ENCODE assay signal across 20 cellular contexts in the genomic region with DNA sequence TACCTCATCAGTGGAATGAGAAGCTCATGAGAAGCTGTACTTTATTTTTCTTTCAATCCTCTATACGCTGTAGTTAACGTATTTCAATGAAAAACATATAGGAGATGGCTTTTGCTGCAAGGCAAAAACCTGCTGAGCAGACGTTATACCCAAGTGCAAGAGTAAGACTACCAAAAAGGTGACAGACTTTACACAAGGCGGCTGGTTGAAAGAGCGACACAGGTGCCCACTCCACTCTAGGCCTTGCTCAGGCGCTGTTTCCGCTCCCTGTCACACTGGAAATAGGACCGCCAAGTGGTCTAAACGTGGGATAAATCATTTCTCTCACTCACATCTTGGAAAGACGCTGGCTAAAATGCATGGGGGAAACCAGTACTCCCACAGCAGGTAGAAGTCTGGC. TPM values are rescaled to one million over a fixed set of nuclear protein-coding genes. Genes with fewer than 3 reads are reported as not detected.
DNase-seq lines count a peak whose midpoint lies in the region; ATAC-seq and TF ChIP-seq lines count a peak whose summit lies in the region.
"Had no signal": no experiment of that assay in that cellular context is flagged by ENCODE, and none has a peak within 500 bp of the region (broad histone marks: within the 10 kb centered on the region; RNA-seq: fewer than 3 reads in every experiment).

No MANE protein-coding gene starts in this region.

- no peaks in the 10 kb centered on the region for H3K27me3 Mint-ChIP-seq in activated CD4-positive, alpha-beta T cell treated with anti-CD3 and anti-CD28 coated beads, Interleukin-2, amount 10 ng/mL, durations not matched to agents 24 days and 14 days
- H3K27me3 Mint-ChIP-seq in CD8-positive, alpha-beta memory T cell: peaks cover 0 to 6% of the 10 kb centered on the region in 2 donors
- no peaks in the 10 kb centered on the region for H3K27me3 Mint-ChIP-seq in activated T-helper 17 cell treated with anti-CD3 and anti-CD28 coated beads, Interleukin-2, amount 50 U/mL, for 72 hours
- no peaks in the 10 kb centered on the region for H3K27me3 Mint-ChIP-seq in natural killer cell (ENCODE audit: low read depth in 2 of 2)

- TF ChIP-seq CTCF in natural killer cell (IDR thresholded peaks at IDR 0.05): no peak
- TF ChIP-seq CTCF in hepatocyte (IDR thresholded peaks at IDR 0.05; ENCODE audit: poor library complexity): no peak

- peaks cover 88% of the 10 kb centered on the region for H3K4me1 ChIP-seq in CD8-positive, alpha-beta memory T cell (ENCODE audit: insufficient read depth, low read length)
- peaks cover 19% of the 10 kb centered on the region for H3K4me1 ChIP-seq in hepatocyte (ENCODE audit: insufficient read depth)

- no peaks in the 10 kb centered on the region for H3K9me3 ChIP-seq in CD8-positive, alpha-beta memory T cell (ENCODE audit: low read length)
- no peaks in the 10 kb centered on the region for H3K9me3 ChIP-seq in hepatocyte (ENCODE audit: low read depth)
- H3K9me3 ChIP-seq: upper lobe of left lung had no signal

- H3K36me3 Mint-ChIP-seq in activated CD4-positive, alpha-beta T cell treated with anti-CD3 and anti-CD28 coated beads, Interleukin-2, amount 10 ng/mL, durations not matched to agents 24 days and 14 days (ENCODE audit: low read depth): peaks cover 39% of the 10 kb centered on the region
- H3K36me3 Mint-ChIP-seq in CD8-positive, alpha-beta memory T cell: peaks cover 14 to 77% (median 23%) of the 10 kb centered on the region in 3 donors
- H3K36me3 Mint-ChIP-seq in activated T-helper 17 cell treated with anti-CD3 and anti-CD28 coated beads, Interleukin-2, amount 50 U/mL, for 72 hours (ENCODE audit: low read depth): peaks cover 86% of the 10 kb centered on the region
- H3K36me3 Mint-ChIP-seq in natural killer cell: peaks cover 6% of the 10 kb centered on the region

- POLR2A ChIA-PET in CD8-positive, alpha-beta memory T cell (lab: Charles Lee): interaction anchor here (13.3 kb wide), 1 partner anchor 11 kb away, joined by 279 read pairs; no protein-coding TSS in a partner anchor

- H3K36me3 ChIP-seq in CD8-positive, alpha-beta memory T cell (ENCODE audit: insufficient read depth, low read length): no peaks in the 10 kb centered on the region
- H3K36me3 ChIP-seq in hepatocyte (replicated peaks; ENCODE audit: insufficient read depth, low read depth): no peaks in the 10 kb centered on the region

- H3K79me2 ChIP-seq in hepatocyte: peaks cover 100% of the 10 kb centered on the region

- peak; percentile 66 for DNase-seq in activated CD4-positive, alpha-beta T cell treated with anti-CD3 and anti-CD28 coated beads, Interleukin-2, amount 10 ng/mL, durations not matched to agents 24 days and 14 days
- DNase-seq in activated CD4-positive, alpha-beta T cell treated with anti-CD3 and anti-CD28 coated beads, Interleukin-2, amount 50 U/mL, for 1 hour: no peak
- peak in 4 of 5 donors; percentile 52 to 74 (median 58) for DNase-seq in CD8-positive, alpha-beta memory T cell
- DNase-seq in natural killer cell (no peak), hepatic stellate cell (ENCODE audit: low spot score) (no peak), NCI-H187 treated with DMSO at 0.1 percent for 48 hours (lab: John Stamatoyannopoulos, UW) (no peak), hepatocyte (ENCODE audit: low spot score) (no peak)
- DNase-seq: anterior cingulate cortex; DMS79 treated with DMSO at 0.1 percent for 48 hours; foreskin fibroblast; left colon; NCI-H187; NCI-H510A treated with DMSO at 0.1 percent for 48 hours; PC-9; SK-N-SH; stimulated activated CD4-positive, alpha-beta T cell treated with anti-CD3 and anti-CD28 coated beads, Interleukin-4, amount 100 ng/mL, for 4 hours; upper lobe of left lung had no signal

- peaks cover 76% of the 10 kb centered on the region for H4K20me1 ChIP-seq in hepatocyte (ENCODE audit: insufficient read depth, poor library complexity, severe bottlenecking)

- ATAC-seq in activated T-helper 17 cell treated with anti-CD3 and anti-CD28 coated beads, Interleukin-2, amount 50 U/mL, for 72 hours (replicated peaks): no peak
- ATAC-seq in natural killer cell: no peak
- ATAC-seq: HCT116, left colon had no signal

- H3K27me3 ChIP-seq in CD8-positive, alpha-beta memory T cell (ENCODE audit: insufficient read depth, low read length, poor library complexity, severe bottlenecking): no peaks in the 10 kb centered on the region
- H3K27me3 ChIP-seq in hepatocyte: no peaks in the 10 kb centered on the region
- H3K27me3 ChIP-seq: upper lobe of left lung had no signal

- intact Hi-C loops in activated CD4-positive, alpha-beta T cell treated with anti-CD3 and anti-CD28 coated beads, Interleukin-2, amount 10 ng/mL, durations not matched to agents 24 days and 14 days (cut with micrococcal nuclease): loop anchor here (1.0 to 5.0 kb wide), 3 partner anchors 7 to 1439 kb away; a partner anchor contains a TSS
- intact Hi-C loops in natural killer cell (cut with micrococcal nuclease): no loop called here

- peak overlapping the region; percentile 49 for H3K27ac ChIP-seq in CD8-positive, alpha-beta memory T cell (ENCODE audit: low read depth, low read length)
- no peak overlapping the region for H3K27ac ChIP-seq in hepatocyte
- H3K27ac ChIP-seq: PC-9 had no signal

- no peak overlapping the region for H3K4me2 ChIP-seq in hepatocyte
- H3K4me2 ChIP-seq: PC-9, SK-N-SH had no signal

- H3K9me3 Mint-ChIP-seq in activated CD4-positive, alpha-beta T cell treated with anti-CD3 and anti-CD28 coated beads, Interleukin-2, amount 10 ng/mL, durations not matched to agents 24 days and 14 days: no peaks in the 10 kb centered on the region
- no peaks in the 10 kb centered on the region for H3K9me3 Mint-ChIP-seq in CD8-positive, alpha-beta memory T cell
- H3K9me3 Mint-ChIP-seq in activated T-helper 17 cell treated with anti-CD3 and anti-CD28 coated beads, Interleukin-2, amount 50 U/mL, for 72 hours: no peaks in the 10 kb centered on the region
- no peaks in the 10 kb centered on the region for H3K9me3 Mint-ChIP-seq in natural killer cell
- H3K9me3 Mint-ChIP-seq: CD14-positive monocyte had no signal

- peak overlapping the region; percentile 91 for H3K27ac Mint-ChIP-seq in activated CD4-positive, alpha-beta T cell treated with anti-CD3 and anti-CD28 coated beads, Interleukin-2, amount 10 ng/mL, durations not matched to agents 24 days and 14 days
- peak overlapping the region; percentile 89 to 100 (median 98) for H3K27ac Mint-ChIP-seq in CD8-positive, alpha-beta memory T cell
- peak overlapping the region; percentile 95 for H3K27ac Mint-ChIP-seq in activated T-helper 17 cell treated with anti-CD3 and anti-CD28 coated beads, Interleukin-2, amount 50 U/mL, for 72 hours
- H3K27ac Mint-ChIP-seq in natural killer cell: peak overlapping the region; percentile 97 to 99

- peak overlapping the region; percentile 64 for H3K4me3 ChIP-seq in CD8-positive, alpha-beta memory T cell (ENCODE audit: low read length)
- no peak overlapping the region for H3K4me3 ChIP-seq in hepatocyte
- H3K4me3 ChIP-seq: PC-9, upper lobe of left lung had no signal

- 92% methylated on average over 10 of the region's 10 CpGs for WGBS in hepatocyte (ENCODE audit: low lambda C conversion rate, missing lambda C conversion rate)

- H3K4me3 Mint-ChIP-seq in activated CD4-positive, alpha-beta T cell treated with anti-CD3 and anti-CD28 coated beads, Interleukin-2, amount 10 ng/mL, durations not matched to agents 24 days and 14 days: peak overlapping the region; percentile 78
- H3K4me3 Mint-ChIP-seq in CD8-positive, alpha-beta memory T cell: peak overlapping the region; percentile 75 to 99 (median 92)
- peak overlapping the region; percentile 98 for H3K4me3 Mint-ChIP-seq in activated T-helper 17 cell treated with anti-CD3 and anti-CD28 coated beads, Interleukin-2, amount 50 U/mL, for 72 hours
- H3K4me3 Mint-ChIP-seq in natural killer cell: peak overlapping the region; percentile 72
- H3K4me3 Mint-ChIP-seq: CD14-positive monocyte had no signal

- CTCF ChIA-PET in CD8-positive, alpha-beta memory T cell (lab: Charles Lee): interaction anchor here (0.9 to 8.4 kb wide), 8 partner anchors 9 to 110 kb away, joined by 3 to 95 read pairs (median 3); no protein-coding TSS in a partner anchor

- no peak overlapping the region for H2AFZ ChIP-seq in hepatocyte
- H2AFZ ChIP-seq: PC-9 had no signal

- H3K4me1 Mint-ChIP-seq in activated CD4-positive, alpha-beta T cell treated with anti-CD3 and anti-CD28 coated beads, Interleukin-2, amount 10 ng/mL, durations not matched to agents 24 days and 14 days: peaks cover 73% of the 10 kb centered on the region
- peaks cover 85 to 95% (median 93%) of the 10 kb centered on the region in 3 donors for H3K4me1 Mint-ChIP-seq in CD8-positive, alpha-beta memory T cell
- H3K4me1 Mint-ChIP-seq in activated T-helper 17 cell treated with anti-CD3 and anti-CD28 coated beads, Interleukin-2, amount 50 U/mL, for 72 hours: peaks cover 65% of the 10 kb centered on the region
- H3K4me1 Mint-ChIP-seq in natural killer cell: peaks cover 86% of the 10 kb centered on the region in 2 donors

- no peaks in the 10 kb centered on the region for H3K9me2 ChIP-seq in hepatocyte (replicated peaks; ENCODE audit: insufficient read depth)
- H3K9me2 ChIP-seq: SK-N-SH had no signal

RNA-seq across cellular contexts. Expression of a gene that starts 54.5 kb away (rescaled TPM):
- total RNA-seq in activated CD4-positive, alpha-beta T cell treated with anti-CD3 and anti-CD28 coated beads, Interleukin-2, amount 10 ng/mL, durations not matched to agents 24 days and 14 days: 160 and 181 TPM in 2 replicates
- total RNA-seq in CD8-positive, alpha-beta memory T cell: 100 to 1,000 TPM; 278 to 307 TPM
- polyA plus RNA-seq in CD8-positive, alpha-beta memory T cell: 342 TPM
- total RNA-seq in activated T-helper 17 cell treated with anti-CD3 and anti-CD28 coated beads, Interleukin-2, amount 50 U/mL, for 72 hours: 100 to 1,000 TPM; 232 to 283 TPM
- total RNA-seq in natural killer cell (100 to 1,000 TPM; 716 to 779 (median 736) TPM), hepatocyte (69.0 and 78.0 TPM in 2 replicates)
- polyA plus RNA-seq in hepatocyte: 46.8 and 47.4 TPM in 2 replicates

Comparison
In these comparisons a context has a peak if more than half of its experiments do, and no peak if none do; other contexts are left out.
1. DNase-seq: peak in activated CD4-positive, alpha-beta T cell treated with anti-CD3 and anti-CD28 coated beads, Interleukin-2, amount 10 ng/mL, durations not matched to agents 24 days and 14 days (single experiment) and CD8-positive, alpha-beta memory T cell (4 of 5); none in activated CD4-positive, alpha-beta T cell treated with anti-CD3 and anti-CD28 coated beads, Interleukin-2, amount 50 U/mL, for 1 hour (single experiment), natural killer cell (single experiment), hepatic stellate cell (single experiment), NCI-H187 treated with DMSO at 0.1 percent for 48 hours (single experiment) and hepatocyte (single experiment).
2. Peak in every context shown above with its lines, with median percentiles within 50 percentile points of each other: H3K27ac Mint-ChIP-seq and H3K4me3 Mint-ChIP-seq.